In genomic region chr17:75154195-75155106, GRCh38 we compare ENCODE assay signal across 8 cellular contexts. TPM values are rescaled to one million over a fixed set of nuclear protein-coding genes. Genes with fewer than 3 reads are reported as not detected.
A peak's percentile ranks its signal among the peaks of the same experiment; 100 is the strongest.
DNase-seq lines count a peak whose midpoint lies in the region; ATAC-seq and TF ChIP-seq lines count a peak whose summit lies in the region.

JPT1 (minus strand) TSS chr17:75154512; CDS start chr17:75154397, 115 bp downstream.

- no peak for TF ChIP-seq CTCF in vagina (IDR thresholded peaks at IDR 0.05)

- ATAC-seq in GM18498 (IDR thresholded peaks at IDR 0.05; ENCODE audit: unreplicated experiment) (peak; percentile 94), HG02938 (IDR thresholded peaks at IDR 0.05; ENCODE audit: unreplicated experiment) (peak; percentile 94), right cardiac atrium (peak; percentile 100)

- peak; percentile 75 to 98 for TF ChIP-seq POLR2A in vagina (IDR thresholded peaks at IDR 0.05)

- no peaks in the 10 kb centered on the region for H3K9me3 ChIP-seq in right cardiac atrium (ENCODE audit: control insufficient read depth, low read length)
- no peaks in the 10 kb centered on the region for H3K9me3 ChIP-seq in vagina

- intact Hi-C loops in right cardiac atrium (cut with DNase I) (no loop called here), vagina (cut with DNase I) (no loop called here)

- no peaks in the 10 kb centered on the region for H3K36me3 ChIP-seq in vagina

- H3K4me1 ChIP-seq in right cardiac atrium (ENCODE audit: control insufficient read depth, insufficient read depth, low read length) (peaks cover 3% of the 10 kb centered on the region), vagina (peaks cover 28% of the 10 kb centered on the region)

- H3K4me3 ChIP-seq in right cardiac atrium (ENCODE audit: low read length), result peak within 1 kb of the TSS; percentile 82
- H3K4me3 ChIP-seq in vagina, result peak within 1 kb of the TSS; percentile 85 to 94

- peak within 1 kb of the TSS; percentile 30 for H3K27ac ChIP-seq in angular gyrus (ENCODE audit: low read depth, low read length)
- peak within 1 kb of the TSS; percentile 80 for H3K27ac ChIP-seq in right cardiac atrium (ENCODE audit: low read length)
- H3K27ac ChIP-seq in vagina, result peak within 1 kb of the TSS; percentile 41

- DNase-seq in NCI-H187 (lab: John Stamatoyannopoulos, UW), result peak; percentile 97
- DNase-seq in T-helper 2 cell, result peak; percentile 91 to 99 (median 96)
- peak; percentile 98 to 99 (median 99) for DNase-seq in right cardiac atrium
- DNase-seq in putamen (ENCODE audit: low spot score), result peak; percentile 98
- peak in 1 of 2 donors; percentile 98 for DNase-seq in vagina (ENCODE audit: extremely low spot score in 2 of 2)

- 2% methylated on average over 67 of the region's 67 CpGs for WGBS in right cardiac atrium

- H3K27me3 ChIP-seq in right cardiac atrium (ENCODE audit: control insufficient read depth, insufficient read depth), result no peaks in the 10 kb centered on the region
- no peaks in the 10 kb centered on the region for H3K27me3 ChIP-seq in vagina

RNA-seq across cellular contexts. Expression of gene JPT1, which starts in this region (rescaled TPM):
- 10 to 100 TPM; 11.7 to 22.3 (median 17.9) TPM for total RNA-seq in right cardiac atrium
- polyA plus RNA-seq in right cardiac atrium, result 40.5 TPM
- total RNA-seq in vagina, result 48.1 TPM

Comparison
In these comparisons a context has a peak if more than half of its experiments do, and no peak if none do; other contexts are left out.
1. H3K27ac ChIP-seq: peak in every context shown above with its lines; median percentile 80 in right cardiac atrium; 41 in vagina; 30 in angular gyrus.